8 cellular contexts compared by ENCODE assay signal in genomic region chr17:7914771-7915610, GRCh38. TPM values are rescaled to one million over a fixed set of nuclear protein-coding genes. Genes with fewer than 3 reads are reported as not detected.
DNase-seq lines count a peak whose midpoint lies in the region; ATAC-seq, FAIRE-seq and TF ChIP-seq lines count a peak whose summit lies in the region.

No MANE protein-coding gene starts in this region.

- no peaks in the 10 kb centered on the region for H3K9me2 ChIP-seq in Karpas-422 (replicated peaks; ENCODE audit: insufficient read depth, low read length)

- H4K20me1 ChIP-seq in Karpas-422 (ENCODE audit: insufficient read depth, low read depth, low read length), result no peaks in the 10 kb centered on the region

- H3K4me2 ChIP-seq in Karpas-422 (ENCODE audit: low read depth, low read length, poor library complexity, severe bottlenecking), result peak overlapping the region; percentile 71

- H2AFZ ChIP-seq in Karpas-422 (ENCODE audit: low read length), result peak overlapping the region; percentile 24; the same call in 1 of the 2 replicates

- TF ChIP-seq CTCF in astrocyte of the cerebellum (IDR thresholded peaks at IDR 0.05; ENCODE audit: low read depth, low read length, missing control alignments), result no peak
- no peak for TF ChIP-seq CTCF in kidney (IDR thresholded peaks at IDR 0.05; ENCODE audit: borderline replicate concordance, extremely low read depth, insufficient read depth)
- TF ChIP-seq CTCF in GM13977 (IDR thresholded peaks at IDR 0.05; ENCODE audit: extremely low read depth, insufficient read depth, missing control alignments), result no peak

- in situ Hi-C loops in astrocyte of the cerebellum (cut with HindIII; ENCODE audit: low sequenced_read_pairs) (no loop called here), GM13977 (cut with MboI; ENCODE audit: low pct_unique_long_range_greater_than_20kb, low sequenced_read_pairs, unreplicated experiment) (loop anchor here (10.0 kb wide), 1 partner anchor 70 kb away; no protein-coding TSS in a partner anchor)

- intact Hi-C loops in kidney (cut with DNase I), result loop anchor here (5.0 kb wide), 1 partner anchor 72 kb away; no protein-coding TSS in a partner anchor

- H3K27ac ChIP-seq in Karpas-422 (ENCODE audit: low read length), result peak overlapping the region; percentile 13
- H3K27ac ChIP-seq in kidney (ENCODE audit: low read depth in 2 of 2, low read length in 2 of 2), result peak overlapping the region; percentile 91 to 94
- no peak overlapping the region for H3K27ac ChIP-seq in subcutaneous abdominal adipose tissue (ENCODE audit: low read depth, low read length)

- ATAC-seq in HG02973 (IDR thresholded peaks at IDR 0.05; ENCODE audit: unreplicated experiment), result no peak

- H3K36me3 ChIP-seq in Karpas-422 (ENCODE audit: insufficient read depth, low read length) (peaks cover 16% of the 10 kb centered on the region; the same call in 1 of the 2 replicates), kidney (ENCODE audit: control insufficient read depth in 1 of 2, insufficient read depth in 2 of 2, low read length in 2 of 2) (peaks cover 0 to 4% of the 10 kb centered on the region in 2 donors), subcutaneous abdominal adipose tissue (ENCODE audit: control insufficient read depth in 5 of 5, insufficient read depth in 5 of 5, low read length in 5 of 5) (peaks cover 0 to 22% (median 18%) of the 10 kb centered on the region in 5 donors)

- FAIRE-seq in kidney (lab: Jason Lieb, UNC), result no peak

- peaks cover 60% of the 10 kb centered on the region for H3K4me1 ChIP-seq in Karpas-422 (ENCODE audit: low read length)
- H3K4me1 ChIP-seq in kidney (ENCODE audit: control insufficient read depth in 1 of 2, insufficient read depth in 1 of 2, low read depth in 1 of 2, low read length in 2 of 2), result peaks cover 7 to 15% of the 10 kb centered on the region in 2 donors
- H3K4me1 ChIP-seq in subcutaneous abdominal adipose tissue (ENCODE audit: control insufficient read depth in 5 of 5, insufficient read depth in 5 of 5, low read length in 5 of 5), result peaks cover 2 to 20% (median 20%) of the 10 kb centered on the region in 5 donors

- H3K9ac ChIP-seq in Karpas-422 (ENCODE audit: low read length), result peak overlapping the region; percentile 63
- H3K9ac ChIP-seq in kidney (ENCODE audit: low read length in 2 of 2), result peak overlapping the region; percentile 30 to 74
- peak overlapping the region in 4 of 5 donors; percentile 52 to 76 (median 61) for H3K9ac ChIP-seq in subcutaneous abdominal adipose tissue (ENCODE audit: low read length in 5 of 5)

- peak; percentile 40 for DNase-seq in DMS153 treated with DMSO at 0.1 percent for 48 hours (lab: John Stamatoyannopoulos, UW; ENCODE audit: unreplicated experiment)
- no peak for DNase-seq in DMS153 (lab: John Stamatoyannopoulos, UW)
- peak; percentile 58 for DNase-seq in Karpas-422
- DNase-seq in astrocyte of the cerebellum (ENCODE audit: low read depth), result no peak
- DNase-seq in kidney, result no peak
- no peak for DNase-seq in GM13977 (ENCODE audit: low spot score)

- H3K79me2 ChIP-seq in Karpas-422 (ENCODE audit: low read length), result no peaks in the 10 kb centered on the region

- H3K9me3 ChIP-seq in Karpas-422 (ENCODE audit: low read length) (no peaks in the 10 kb centered on the region), kidney (ENCODE audit: control insufficient read depth in 1 of 2, low read length in 2 of 2) (no peaks in the 10 kb centered on the region), subcutaneous abdominal adipose tissue (ENCODE audit: control insufficient read depth in 5 of 5, low read length in 5 of 5) (no peaks in the 10 kb centered on the region)

- H3K4me3 ChIP-seq in Karpas-422 (ENCODE audit: low read length) (peak overlapping the region; percentile 68), astrocyte of the cerebellum (ENCODE audit: low read depth, low read length) (peak overlapping the region; percentile 47), kidney (ENCODE audit: low read length in 2 of 2) (peak overlapping the region; percentile 73 to 87), subcutaneous abdominal adipose tissue (ENCODE audit: low read depth in 1 of 5, low read length in 5 of 5) (peak overlapping the region; percentile 56 to 85 (median 74))

- H3K27me3 ChIP-seq in Karpas-422 (ENCODE audit: low read length) (no peaks in the 10 kb centered on the region), subcutaneous abdominal adipose tissue (ENCODE audit: control insufficient read depth in 5 of 5, insufficient read depth in 4 of 5, low read length in 5 of 5) (no peaks in the 10 kb centered on the region)

RNA-seq across cellular contexts. Expression of gene RNF227, which starts 1.1 kb away (rescaled TPM):
- total RNA-seq in Karpas-422 (2014; rRNA removed; shearing (Covaris generic); ENCODE audit: low replicate concordance), result 2.1 and 3.5 TPM in 2 replicates
- total RNA-seq in kidney, result 2.5 TPM
- polyA plus RNA-seq in kidney (ENCODE audit: insufficient read depth, low read depth, low replicate concordance), result 2.5 TPM

RNA-seq across cellular contexts. Expression of gene KCNAB3, which starts 14.7 kb away (rescaled TPM):
- 5.6 and 10.0 TPM in 2 replicates for total RNA-seq in Karpas-422 (2014; rRNA removed; shearing (Covaris generic); ENCODE audit: low replicate concordance)
- total RNA-seq in kidney, result 3.9 TPM
- polyA plus RNA-seq in kidney (ENCODE audit: insufficient read depth, low read depth, low replicate concordance), result 0.71 TPM

RNA-seq across cellular contexts. Expression of gene TRAPPC1, which starts 16.8 kb away (rescaled TPM):
- 54.4 and 60.8 TPM in 2 replicates for total RNA-seq in Karpas-422 (2014; rRNA removed; shearing (Covaris generic); ENCODE audit: low replicate concordance)
- 149 TPM for total RNA-seq in kidney
- polyA plus RNA-seq in kidney (ENCODE audit: insufficient read depth, low read depth, low replicate concordance), result 291 TPM

RNA-seq across cellular contexts. Expression of gene CNTROB, which starts 17.0 kb away (rescaled TPM):
- total RNA-seq in Karpas-422 (2014; rRNA removed; shearing (Covaris generic); ENCODE audit: low replicate concordance), result 14.6 and 28.5 TPM in 2 replicates
- 27.5 TPM for total RNA-seq in kidney
- 11.6 TPM for polyA plus RNA-seq in kidney (ENCODE audit: insufficient read depth, low read depth, low replicate concordance)

RNA-seq across cellular contexts. Expression of gene CHD3, which starts 26.4 kb away (rescaled TPM):
- 191 and 346 TPM in 2 replicates for total RNA-seq in Karpas-422 (2014; rRNA removed; shearing (Covaris generic); ENCODE audit: low replicate concordance)
- total RNA-seq in kidney, result 94.6 TPM
- 41.5 TPM for polyA plus RNA-seq in kidney (ENCODE audit: insufficient read depth, low read depth, low replicate concordance)

Comparison
In these comparisons a context has a peak if more than half of its experiments do, and no peak if none do; other contexts are left out.
1. DNase-seq: peak in DMS153 treated with DMSO at 0.1 percent for 48 hours (single experiment) and Karpas-422 (single experiment); none in DMS153 (single experiment), astrocyte of the cerebellum (single experiment), kidney (single experiment) and GM13977 (single experiment).
2. Peak in every context shown above with its lines, with median percentiles within 50 percentile points of each other: H3K4me3 ChIP-seq and H3K9ac ChIP-seq.